In genomic region chr7:116364469-116364868, GRCh38 we compare ENCODE assay signal across 26 cellular contexts.
"Had no signal": no experiment of that assay in that cellular context is flagged by ENCODE, and none has a peak within 500 bp of the region (broad histone marks: within the 10 kb centered on the region; RNA-seq: fewer than 3 reads in every experiment).

No MANE protein-coding gene starts in this region.

- DNase-seq: activated CD4-positive, alpha-beta memory T cell treated with anti-CD3 and anti-CD28 coated beads, Interleukin-2, amount 10 ng/mL, durations not matched to agents 7 days and 5 days; activated CD4-positive, alpha-beta T cell treated with anti-CD3 and anti-CD28 coated beads for 1 hour; activated CD4-positive, alpha-beta T cell treated with anti-CD3 and anti-CD28 coated beads for 48 hours; activated CD4-positive, CD25-positive, alpha-beta regulatory T cell; activated CD8-positive, alpha-beta memory T cell treated with anti-CD3 and anti-CD28 coated beads for 24 hours; activated CD8-positive, alpha-beta memory T cell treated with anti-CD3 and anti-CD28 coated beads, Interleukin-2, amount 10 ng/mL, durations not matched to agents 7 days and 5 days; activated CD8-positive, alpha-beta memory T cell treated with anti-CD3 and anti-CD28 coated beads, Interleukin-2, amount 50 U/mL, for 48 hours; activated effector memory CD4-positive, alpha-beta T cell treated with anti-CD3 and anti-CD28 coated beads, Interleukin-2, amount 50 U/mL, for 16 hours; activated naive CD4-positive, alpha-beta T cell treated with Interleukin-2 at 50 U/mL for 16 hours; activated naive CD8-positive, alpha-beta T cell treated with anti-CD3 and anti-CD28 coated beads, Interleukin-2, amount 10 ng/mL, durations not matched to agents 7 days and 5 days; activated T-cell treated with anti-CD3 and anti-CD28 coated beads, Interleukin-2, amount 50 U/mL, for 48 hours; adrenal gland; body of pancreas; NCI-H1092 treated with DMSO at 0.1 percent for 48 hours; NCI-H1436; NCI-H1694 treated with DMSO at 0.1 percent for 48 hours; NCI-H2029 treated with DMSO at 0.1 percent for 48 hours; NCI-H345; NCI-H524 treated with DMSO at 0.1 percent for 48 hours; Right ventricle myocardium superior; T1000; WERI-Rb-1 had no signal

- H3K9me3 Mint-ChIP-seq: activated CD4-positive, alpha-beta memory T cell treated with anti-CD3 and anti-CD28 coated beads, Interleukin-2, amount 10 ng/mL, durations not matched to agents 7 days and 5 days; activated naive CD4-positive, alpha-beta T cell treated with anti-CD3 and anti-CD28 coated beads, Interleukin-2, amount 50 U/mL, for 24 hours; activated naive CD8-positive, alpha-beta T cell treated with anti-CD3 and anti-CD28 coated beads, Interleukin-2, amount 10 ng/mL, durations not matched to agents 7 days and 5 days had no signal

- H3K36me3 Mint-ChIP-seq: activated CD8-positive, alpha-beta memory T cell treated with anti-CD3 and anti-CD28 coated beads, Interleukin-2, amount 10 ng/mL, durations not matched to agents 7 days and 5 days; activated naive CD4-positive, alpha-beta T cell treated with anti-CD3 and anti-CD28 coated beads, Interleukin-2, amount 50 U/mL, for 24 hours; activated naive CD8-positive, alpha-beta T cell treated with anti-CD3 and anti-CD28 coated beads, Interleukin-2, amount 10 ng/mL, durations not matched to agents 7 days and 5 days had no signal

- H3K27me3 Mint-ChIP-seq: activated naive CD8-positive, alpha-beta T cell treated with anti-CD3 and anti-CD28 coated beads, Interleukin-2, amount 10 ng/mL, durations not matched to agents 7 days and 5 days had no signal

- H3K9me3 ChIP-seq: adrenal gland, body of pancreas, breast epithelium had no signal

- H3K4me1 ChIP-seq: body of pancreas, breast epithelium had no signal

- H3K4me3 ChIP-seq: adrenal gland, body of pancreas, breast epithelium had no signal

- H3K36me3 ChIP-seq: adrenal gland, breast epithelium, WERI-Rb-1 had no signal

- H3K27ac ChIP-seq: adrenal gland, body of pancreas, breast epithelium, KMS-11, RWPE1, WERI-Rb-1 had no signal

- H3K4me3 Mint-ChIP-seq: activated CD4-positive, alpha-beta memory T cell treated with anti-CD3 and anti-CD28 coated beads, Interleukin-2, amount 10 ng/mL, durations not matched to agents 7 days and 5 days; activated CD8-positive, alpha-beta memory T cell treated with anti-CD3 and anti-CD28 coated beads, Interleukin-2, amount 10 ng/mL, durations not matched to agents 7 days and 5 days; activated naive CD4-positive, alpha-beta T cell treated with anti-CD3 and anti-CD28 coated beads, Interleukin-2, amount 50 U/mL, for 24 hours; activated naive CD8-positive, alpha-beta T cell treated with anti-CD3 and anti-CD28 coated beads, Interleukin-2, amount 10 ng/mL, durations not matched to agents 7 days and 5 days had no signal

- H3K4me1 Mint-ChIP-seq: activated CD4-positive, alpha-beta memory T cell treated with anti-CD3 and anti-CD28 coated beads, Interleukin-2, amount 10 ng/mL, durations not matched to agents 7 days and 5 days; activated CD8-positive, alpha-beta memory T cell treated with anti-CD3 and anti-CD28 coated beads, Interleukin-2, amount 10 ng/mL, durations not matched to agents 7 days and 5 days; activated naive CD4-positive, alpha-beta T cell treated with anti-CD3 and anti-CD28 coated beads, Interleukin-2, amount 50 U/mL, for 24 hours; activated naive CD8-positive, alpha-beta T cell treated with anti-CD3 and anti-CD28 coated beads, Interleukin-2, amount 10 ng/mL, durations not matched to agents 7 days and 5 days had no signal

- H3K27ac Mint-ChIP-seq: activated CD4-positive, alpha-beta memory T cell treated with anti-CD3 and anti-CD28 coated beads, Interleukin-2, amount 10 ng/mL, durations not matched to agents 7 days and 5 days; activated CD8-positive, alpha-beta memory T cell treated with anti-CD3 and anti-CD28 coated beads, Interleukin-2, amount 10 ng/mL, durations not matched to agents 7 days and 5 days; activated naive CD4-positive, alpha-beta T cell treated with anti-CD3 and anti-CD28 coated beads, Interleukin-2, amount 50 U/mL, for 24 hours; activated naive CD8-positive, alpha-beta T cell treated with anti-CD3 and anti-CD28 coated beads, Interleukin-2, amount 10 ng/mL, durations not matched to agents 7 days and 5 days had no signal

- H3K9ac ChIP-seq: KMS-11 had no signal
